Comparison of ENCODE assay signal across 14 cellular contexts in genomic region chr2:64957114-64957903, GRCh38. TPM values are rescaled to one million over a fixed set of nuclear protein-coding genes. Genes with fewer than 3 reads are reported as not detected.
DNase-seq lines count a peak whose midpoint lies in the region; ATAC-seq lines count a peak whose summit lies in the region.
"Had no signal": no experiment of that assay in that cellular context is flagged by ENCODE, and none has a peak within 500 bp of the region (broad histone marks: within the 10 kb centered on the region; RNA-seq: fewer than 3 reads in every experiment).

No MANE protein-coding gene starts in this region.

- peak overlapping the region; percentile 68 for H3K9ac ChIP-seq in neuronal stem cell (ENCODE audit: low read depth, low read length, poor library complexity)
- H3K9ac ChIP-seq: BLaER1 had no signal

- no peak overlapping the region for H3K23ac ChIP-seq in neuronal stem cell (ENCODE audit: low read depth, low read length, poor library complexity)

- H3K27me3 ChIP-seq in neuronal stem cell (ENCODE audit: control insufficient read depth in 3 of 3, insufficient read depth in 3 of 3, low read depth in 1 of 3, low read length in 3 of 3) = no peaks in the 10 kb centered on the region
- H3K27me3 ChIP-seq: BLaER1 had no signal

- no peaks in the 10 kb centered on the region for H3K4me1 ChIP-seq in neuronal stem cell (ENCODE audit: control insufficient read depth in 2 of 2, insufficient read depth in 1 of 2, low read depth in 1 of 2, low read length in 2 of 2)
- H3K4me1 ChIP-seq: Caco-2, HAP-1 had no signal

- peak; percentile 48 for DNase-seq in NCI-H2171 treated with DMSO at 0.1 percent for 48 hours (lab: John Stamatoyannopoulos, UW)
- DNase-seq in NCI-H2171 (lab: John Stamatoyannopoulos, UW) = no peak
- no peak for DNase-seq in left cardiac atrium
- DNase-seq in neuronal stem cell (ENCODE audit: low spot score) = no peak
- DNase-seq in nucleus accumbens (lab: John Stamatoyannopoulos, UW) = no peak
- DNase-seq in SW 1271 (lab: John Stamatoyannopoulos, UW) = no peak
- no peak for DNase-seq in GF-D8 (lab: John Stamatoyannopoulos, UW)
- DNase-seq: AML-193; Caco-2; CD8-positive, alpha-beta memory T cell had no signal

- no peak overlapping the region for H2AFZ ChIP-seq in neuronal stem cell (ENCODE audit: low read length)

- no peak overlapping the region for H3K18ac ChIP-seq in neuronal stem cell (ENCODE audit: low read length)

- H2BK120ac ChIP-seq in neuronal stem cell (ENCODE audit: low read depth, low read length) = no peak overlapping the region

- no peak overlapping the region for H3K4me3 ChIP-seq in neuronal stem cell (ENCODE audit: low read length in 2 of 2)
- H3K4me3 ChIP-seq: BLaER1, HAP-1 had no signal

- H3K14ac ChIP-seq in neuronal stem cell (ENCODE audit: low read length) = no peak overlapping the region

- intact Hi-C loops in left cardiac atrium (cut with DNase I) = no loop called here

- H3K9me3 ChIP-seq in neuronal stem cell (replicated peaks in 1 of 2; ENCODE audit: control insufficient read depth in 2 of 2, insufficient read depth in 1 of 2, low read depth in 1 of 2, low read length in 2 of 2) = no peaks in the 10 kb centered on the region
- H3K9me3 ChIP-seq: HAP-1 had no signal

- no peak overlapping the region for H3K4ac ChIP-seq in neuronal stem cell (ENCODE audit: low read length)

- no CpG with 5 or more reads among the region's 9 CpGs for WGBS in neuronal stem cell (ENCODE audit: extremely low coverage in 2 of 2, insufficient read length in 2 of 2, insufficient replicate concordance in 1 of 2), 2 donors

- H3K27ac ChIP-seq in neuronal stem cell (replicated peaks; ENCODE audit: low read length) = no peak overlapping the region
- H3K27ac ChIP-seq: 22Rv1, BLaER1, HL-60 had no signal

- no peak overlapping the region for H4K91ac ChIP-seq in neuronal stem cell (ENCODE audit: low read depth, low read length, poor library complexity)

- H3K36me3 ChIP-seq in neuronal stem cell (replicated peaks in 1 of 2; ENCODE audit: control insufficient read depth in 2 of 2, insufficient read depth in 2 of 2, low read length in 2 of 2) = no peaks in the 10 kb centered on the region
- H3K36me3 ChIP-seq: BLaER1, HAP-1 had no signal

- no peak overlapping the region for H2BK12ac ChIP-seq in neuronal stem cell (ENCODE audit: low read length)

- H3K4me2 ChIP-seq in neuronal stem cell (ENCODE audit: insufficient read depth, low read length, poor library complexity, severe bottlenecking) = no peak overlapping the region
- H3K4me2 ChIP-seq: BLaER1 had no signal

- H4K8ac ChIP-seq in neuronal stem cell (ENCODE audit: low read depth, low read length) = no peak overlapping the region

- peak; percentile 87 to 90 for ATAC-seq in left cardiac atrium

- H2AK5ac ChIP-seq in neuronal stem cell (ENCODE audit: low read depth, low read length) = no peak overlapping the region

- no peak overlapping the region for H2BK15ac ChIP-seq in neuronal stem cell (ENCODE audit: low read length)

- H2BK5ac ChIP-seq in neuronal stem cell (ENCODE audit: low read length) = no peak overlapping the region

- H3K79me1 ChIP-seq in neuronal stem cell (ENCODE audit: low read depth, low read length) = no peaks in the 10 kb centered on the region

RNA-seq across cellular contexts. Expression of gene SLC1A4, which starts 31.9 kb away (rescaled TPM):
- total RNA-seq in left cardiac atrium = 1 to 10 TPM; 3.6 to 5.2 TPM
- 3.7 TPM for polyA plus RNA-seq in neuronal stem cell (2013, experiment 1 of 2)
- 3.9 TPM for polyA plus RNA-seq in neuronal stem cell (2013, experiment 2 of 2)
